In genomic region chr4:6161921-6162464, GRCh38 we compare ENCODE assay signal across 23 cellular contexts. TPM values are rescaled to one million over a fixed set of nuclear protein-coding genes. Genes with fewer than 3 reads are reported as not detected.
DNase-seq lines count a peak whose midpoint lies in the region; ATAC-seq and TF ChIP-seq lines count a peak whose summit lies in the region.
"Had no signal": no experiment of that assay in that cellular context is flagged by ENCODE, and none has a peak within 500 bp of the region (broad histone marks: within the 10 kb centered on the region; RNA-seq: fewer than 3 reads in every experiment).

No MANE protein-coding gene starts in this region.

- H3K4me3 Mint-ChIP-seq in T-helper 2 cell treated with Interferon-gamma antibody and Interleukin-4, amounts not matched to agents 5 μg/mL and 100 μg/mL, for 36 hours: no peak overlapping the region
- no peak overlapping the region for H3K4me3 Mint-ChIP-seq in activated T-helper 1 cell treated with anti-CD3 and anti-CD28 coated beads, Interleukin-12 subunit alpha, Interleukin-12 subunit beta, Interleukin-2, Interleukin-4 antibody, amounts not matched to agents 30 ng/mL and 10 ng/mL and 1 ng/mL, durations not matched to agents 14 hours and 24 hours and 36 hours
- no peak overlapping the region for H3K4me3 Mint-ChIP-seq in stimulated activated effector memory CD8-positive, alpha-beta T cell treated with anti-CD3 and anti-CD28 coated beads, Interleukin-12 subunit alpha, Interleukin-12 subunit beta, amount 100 ng/mL, for 72 hours
- H3K4me3 Mint-ChIP-seq: CD14-positive monocyte; CD4-positive, alpha-beta memory T cell; HFFc6 had no signal

- no peak overlapping the region for H2BK120ac ChIP-seq in neuronal stem cell (ENCODE audit: low read depth, low read length)

- H2AFZ ChIP-seq in neuronal stem cell (ENCODE audit: low read length): no peak overlapping the region

- ATAC-seq in stimulated activated effector memory CD8-positive, alpha-beta T cell treated with anti-CD3 and anti-CD28 coated beads, Interleukin-12 subunit alpha, Interleukin-12 subunit beta, amount 100 ng/mL, for 72 hours: no peak
- no peak for ATAC-seq in GM18873 (IDR thresholded peaks at IDR 0.05; ENCODE audit: low FRiP score, unreplicated experiment)

- H4K8ac ChIP-seq in neuronal stem cell (ENCODE audit: low read depth, low read length): no peak overlapping the region

- intact Hi-C loops in activated T-helper 1 cell treated with anti-CD3 and anti-CD28 coated beads, Interleukin-12 subunit alpha, Interleukin-12 subunit beta, Interleukin-2, Interleukin-4 antibody, amounts not matched to agents 30 ng/mL and 10 ng/mL and 1 ng/mL, durations not matched to agents 14 hours and 24 hours and 36 hours (cut with micrococcal nuclease): no loop called here
- intact Hi-C loops in sigmoid colon (cut with DNase I): no loop called here

- peak overlapping the region; percentile 7 for H3K27ac Mint-ChIP-seq in T-helper 2 cell treated with Interferon-gamma antibody and Interleukin-4, amounts not matched to agents 5 μg/mL and 100 μg/mL, for 36 hours
- peak overlapping the region; percentile 46 for H3K27ac Mint-ChIP-seq in activated T-helper 1 cell treated with anti-CD3 and anti-CD28 coated beads, Interleukin-12 subunit alpha, Interleukin-12 subunit beta, Interleukin-2, Interleukin-4 antibody, amounts not matched to agents 30 ng/mL and 10 ng/mL and 1 ng/mL, durations not matched to agents 14 hours and 24 hours and 36 hours
- peak overlapping the region; percentile 82 for H3K27ac Mint-ChIP-seq in stimulated activated effector memory CD8-positive, alpha-beta T cell treated with anti-CD3 and anti-CD28 coated beads, Interleukin-12 subunit alpha, Interleukin-12 subunit beta, amount 100 ng/mL, for 72 hours
- H3K27ac Mint-ChIP-seq: CD14-positive monocyte, HFFc6 had no signal

- H4K91ac ChIP-seq in neuronal stem cell (ENCODE audit: low read depth, low read length, poor library complexity): no peak overlapping the region

- H3K4ac ChIP-seq in neuronal stem cell (ENCODE audit: low read length): no peak overlapping the region

- H3K27ac ChIP-seq in neuronal stem cell (replicated peaks; ENCODE audit: low read length) (no peak overlapping the region), sigmoid colon (no peak overlapping the region)
- H3K27ac ChIP-seq: 22Rv1; BLaER1 treated with 17β-estradiol and CSF1 and Interleukin-3, amounts not matched to agents 10 nM and 100 nM had no signal

- H3K27me3 ChIP-seq in neuronal stem cell (ENCODE audit: control insufficient read depth in 3 of 3, insufficient read depth in 3 of 3, low read depth in 1 of 3, low read length in 3 of 3) (no peaks in the 10 kb centered on the region), sigmoid colon (peaks cover 0 to 6% (median 0%) of the 10 kb centered on the region in 3 donors)
- H3K27me3 ChIP-seq: BE2C; BLaER1 treated with 17β-estradiol and CSF1 and Interleukin-3, amounts not matched to agents 10 nM and 100 nM had no signal

- no peaks in the 10 kb centered on the region for H3K79me1 ChIP-seq in neuronal stem cell (ENCODE audit: low read depth, low read length)

- TF ChIP-seq EP300 in sigmoid colon (IDR thresholded peaks at IDR 0.05): no peak

- H3K9me3 ChIP-seq in neuronal stem cell (replicated peaks in 1 of 2; ENCODE audit: control insufficient read depth in 2 of 2, insufficient read depth in 1 of 2, low read depth in 1 of 2, low read length in 2 of 2) (peaks cover 0 to 5% of the 10 kb centered on the region in 2 donors), sigmoid colon (no peaks in the 10 kb centered on the region)
- H3K9me3 ChIP-seq: BE2C, HAP-1 had no signal

- DNase-seq in T-helper 2 cell treated with Interferon-gamma antibody and Interleukin-4, amounts not matched to agents 5 μg/mL and 100 μg/mL, for 36 hours (ENCODE audit: low spot score): no peak
- no peak for DNase-seq in T-helper 2 cell
- DNase-seq in activated T-helper 1 cell treated with anti-CD3 and anti-CD28 coated beads, Interleukin-12 subunit alpha, Interleukin-12 subunit beta, Interleukin-2, Interleukin-4 antibody, amounts not matched to agents 30 ng/mL and 10 ng/mL and 1 ng/mL, durations not matched to agents 14 hours and 24 hours and 36 hours (ENCODE audit: low spot score): no peak
- no peak for DNase-seq in neuronal stem cell (ENCODE audit: low spot score)
- DNase-seq in stimulated activated effector memory CD8-positive, alpha-beta T cell treated with anti-CD3 and anti-CD28 coated beads, Interleukin-12 subunit alpha, Interleukin-12 subunit beta, amount 100 ng/mL, for 72 hours (ENCODE audit: low spot score in 2 of 2): no peak
- DNase-seq in NCI-H1694 (lab: John Stamatoyannopoulos, UW): no peak
- DNase-seq in sigmoid colon: no peak
- DNase-seq: AML-193; Calu3; CD4-positive, alpha-beta memory T cell; COR-L47; DMS53; DMS79 treated with DMSO at 0.1 percent for 48 hours; GF-D8; GOT3; HFFc6 had no signal

- no peak overlapping the region for H2BK15ac ChIP-seq in neuronal stem cell (ENCODE audit: low read length)

- peak overlapping the region; percentile 10 for H3K14ac ChIP-seq in neuronal stem cell (ENCODE audit: low read length)

- no peaks in the 10 kb centered on the region for H3K4me1 ChIP-seq in neuronal stem cell (ENCODE audit: control insufficient read depth in 2 of 2, insufficient read depth in 1 of 2, low read depth in 1 of 2, low read length in 2 of 2)
- H3K4me1 ChIP-seq in sigmoid colon: no peaks in the 10 kb centered on the region
- H3K4me1 ChIP-seq: HAP-1 had no signal

- TF ChIP-seq CTCF in sigmoid colon (IDR thresholded peaks at IDR 0.05): no peak

- no peak overlapping the region for H3K9ac ChIP-seq in neuronal stem cell (ENCODE audit: low read depth, low read length, poor library complexity)
- H3K9ac ChIP-seq: BLaER1 treated with 17β-estradiol and CSF1 and Interleukin-3, amounts not matched to agents 10 nM and 100 nM had no signal

- peaks cover 7% of the 10 kb centered on the region for H3K4me1 Mint-ChIP-seq in T-helper 2 cell treated with Interferon-gamma antibody and Interleukin-4, amounts not matched to agents 5 μg/mL and 100 μg/mL, for 36 hours (ENCODE audit: low read depth)
- H3K4me1 Mint-ChIP-seq in activated T-helper 1 cell treated with anti-CD3 and anti-CD28 coated beads, Interleukin-12 subunit alpha, Interleukin-12 subunit beta, Interleukin-2, Interleukin-4 antibody, amounts not matched to agents 30 ng/mL and 10 ng/mL and 1 ng/mL, durations not matched to agents 14 hours and 24 hours and 36 hours (ENCODE audit: low read depth): peaks cover 22% of the 10 kb centered on the region
- peaks cover 39% of the 10 kb centered on the region for H3K4me1 Mint-ChIP-seq in stimulated activated effector memory CD8-positive, alpha-beta T cell treated with anti-CD3 and anti-CD28 coated beads, Interleukin-12 subunit alpha, Interleukin-12 subunit beta, amount 100 ng/mL, for 72 hours
- H3K4me1 Mint-ChIP-seq: CD14-positive monocyte had no signal

- H3K9me3 Mint-ChIP-seq in T-helper 2 cell treated with Interferon-gamma antibody and Interleukin-4, amounts not matched to agents 5 μg/mL and 100 μg/mL, for 36 hours: no peaks in the 10 kb centered on the region
- peaks cover 4% of the 10 kb centered on the region for H3K9me3 Mint-ChIP-seq in activated T-helper 1 cell treated with anti-CD3 and anti-CD28 coated beads, Interleukin-12 subunit alpha, Interleukin-12 subunit beta, Interleukin-2, Interleukin-4 antibody, amounts not matched to agents 30 ng/mL and 10 ng/mL and 1 ng/mL, durations not matched to agents 14 hours and 24 hours and 36 hours
- no peaks in the 10 kb centered on the region for H3K9me3 Mint-ChIP-seq in stimulated activated effector memory CD8-positive, alpha-beta T cell treated with anti-CD3 and anti-CD28 coated beads, Interleukin-12 subunit alpha, Interleukin-12 subunit beta, amount 100 ng/mL, for 72 hours

- H3K4me3 ChIP-seq in neuronal stem cell (ENCODE audit: low read length in 2 of 2) (no peak overlapping the region), sigmoid colon (no peak overlapping the region)
- H3K4me3 ChIP-seq: BLaER1 treated with 17β-estradiol and CSF1 and Interleukin-3, amounts not matched to agents 10 nM and 100 nM; HAP-1 had no signal

- peaks cover 29% of the 10 kb centered on the region for H3K36me3 Mint-ChIP-seq in T-helper 2 cell treated with Interferon-gamma antibody and Interleukin-4, amounts not matched to agents 5 μg/mL and 100 μg/mL, for 36 hours (ENCODE audit: low read depth)
- peaks cover 22% of the 10 kb centered on the region for H3K36me3 Mint-ChIP-seq in activated T-helper 1 cell treated with anti-CD3 and anti-CD28 coated beads, Interleukin-12 subunit alpha, Interleukin-12 subunit beta, Interleukin-2, Interleukin-4 antibody, amounts not matched to agents 30 ng/mL and 10 ng/mL and 1 ng/mL, durations not matched to agents 14 hours and 24 hours and 36 hours (ENCODE audit: low read depth)
- peaks cover 41% of the 10 kb centered on the region for H3K36me3 Mint-ChIP-seq in stimulated activated effector memory CD8-positive, alpha-beta T cell treated with anti-CD3 and anti-CD28 coated beads, Interleukin-12 subunit alpha, Interleukin-12 subunit beta, amount 100 ng/mL, for 72 hours
- H3K36me3 Mint-ChIP-seq: CD14-positive monocyte had no signal

- H3K27me3 Mint-ChIP-seq in T-helper 2 cell treated with Interferon-gamma antibody and Interleukin-4, amounts not matched to agents 5 μg/mL and 100 μg/mL, for 36 hours (ENCODE audit: low read depth): no peaks in the 10 kb centered on the region
- H3K27me3 Mint-ChIP-seq in activated T-helper 1 cell treated with anti-CD3 and anti-CD28 coated beads, Interleukin-12 subunit alpha, Interleukin-12 subunit beta, Interleukin-2, Interleukin-4 antibody, amounts not matched to agents 30 ng/mL and 10 ng/mL and 1 ng/mL, durations not matched to agents 14 hours and 24 hours and 36 hours (ENCODE audit: insufficient read depth): peaks cover 3% of the 10 kb centered on the region
- H3K27me3 Mint-ChIP-seq: CD4-positive, alpha-beta memory T cell had no signal

- H3K36me3 ChIP-seq in neuronal stem cell (replicated peaks in 1 of 2; ENCODE audit: control insufficient read depth in 2 of 2, insufficient read depth in 2 of 2, low read length in 2 of 2) (no peaks in the 10 kb centered on the region), sigmoid colon (no peaks in the 10 kb centered on the region)
- H3K36me3 ChIP-seq: BE2C, HAP-1 had no signal

- H3K23ac ChIP-seq in neuronal stem cell (ENCODE audit: low read depth, low read length, poor library complexity): no peak overlapping the region

- H2BK5ac ChIP-seq in neuronal stem cell (ENCODE audit: low read length): no peak overlapping the region

- no CpG with 5 or more reads among the region's 10 CpGs for WGBS in neuronal stem cell (ENCODE audit: extremely low coverage in 2 of 2, insufficient read length in 2 of 2, insufficient replicate concordance in 1 of 2), 2 donors
- WGBS in sigmoid colon, 2 donors: 72 to 81% methylated on average over 10 of the region's 10 CpGs

- H2AK5ac ChIP-seq in neuronal stem cell (ENCODE audit: low read depth, low read length): no peak overlapping the region

- H3K18ac ChIP-seq in neuronal stem cell (ENCODE audit: low read length): no peak overlapping the region

- TF ChIP-seq POLR2A in sigmoid colon (IDR thresholded peaks at IDR 0.05): no peak

- H3K4me2 ChIP-seq in neuronal stem cell (ENCODE audit: insufficient read depth, low read length, poor library complexity, severe bottlenecking): no peak overlapping the region
- H3K4me2 ChIP-seq: BLaER1 treated with 17β-estradiol and CSF1 and Interleukin-3, amounts not matched to agents 10 nM and 100 nM had no signal

- no peak overlapping the region for H2BK12ac ChIP-seq in neuronal stem cell (ENCODE audit: low read length)

RNA-seq across cellular contexts. Expression of gene JAKMIP1, which starts 38.4 kb away (rescaled TPM):
- total RNA-seq in activated T-helper 1 cell treated with anti-CD3 and anti-CD28 coated beads, Interleukin-12 subunit alpha, Interleukin-12 subunit beta, Interleukin-2, Interleukin-4 antibody, amounts not matched to agents 30 ng/mL and 10 ng/mL and 1 ng/mL, durations not matched to agents 14 hours and 24 hours and 36 hours: 15.5 and 16.9 TPM in 2 replicates
- polyA plus RNA-seq in neuronal stem cell (2013, experiment 1 of 2): 2.2 TPM
- polyA plus RNA-seq in neuronal stem cell (2013, experiment 2 of 2): 2.1 TPM
- 1 to 10 TPM in 3 of 4 donors, under 1 TPM in 1; 0.49 to 3.9 (median 1.8) TPM for total RNA-seq in sigmoid colon
- polyA plus RNA-seq in sigmoid colon: 1 to 10 TPM in 1 of 3 donors, not detected in 2; 1.8 TPM
- total RNA-seq: Calu3, G401, HFFc6 had no signal

Comparison
In these comparisons a context has a peak if more than half of its experiments do, and no peak if none do; other contexts are left out.
1. H3K27ac Mint-ChIP-seq: peak in every context shown above with its lines; median percentile 82 in stimulated activated effector memory CD8-positive, alpha-beta T cell treated with anti-CD3 and anti-CD28 coated beads, Interleukin-12 subunit alpha, Interleukin-12 subunit beta, amount 100 ng/mL, for 72 hours; 46 in activated T-helper 1 cell treated with anti-CD3 and anti-CD28 coated beads, Interleukin-12 subunit alpha, Interleukin-12 subunit beta, Interleukin-2, Interleukin-4 antibody, amounts not matched to agents 30 ng/mL and 10 ng/mL and 1 ng/mL, durations not matched to agents 14 hours and 24 hours and 36 hours; 7 in T-helper 2 cell treated with Interferon-gamma antibody and Interleukin-4, amounts not matched to agents 5 μg/mL and 100 μg/mL, for 36 hours.